13 cellular contexts compared by ENCODE assay signal in genomic region chr1:109306832-109307362, GRCh38. TPM values are rescaled to one million over a fixed set of nuclear protein-coding genes. Genes with fewer than 3 reads are reported as not detected.
DNase-seq lines count a peak whose midpoint lies in the region; ATAC-seq and TF ChIP-seq lines count a peak whose summit lies in the region.
"Had no signal": no experiment of that assay in that cellular context is flagged by ENCODE, and none has a peak within 500 bp of the region (broad histone marks: within the 10 kb centered on the region; RNA-seq: fewer than 3 reads in every experiment).

MYBPHL (minus strand) TSS chr1:109307011; CDS start chr1:109306991, 20 bp downstream.

- H2AFZ ChIP-seq in DND-41 (ENCODE audit: low read depth, low read length) (no peak within 1 kb of the TSS), neural progenitor cell (replicated peaks) (no peak within 1 kb of the TSS)

- 60% methylated on average over 3 of the region's 8 CpGs for WGBS in esophagus muscularis mucosa

- H3K9me3 ChIP-seq in DND-41 (ENCODE audit: insufficient read depth, low read length, severe bottlenecking) (no peaks in the 10 kb centered on the region), esophagus muscularis mucosa (no peaks in the 10 kb centered on the region), neural progenitor cell (ENCODE audit: low read depth) (no peaks in the 10 kb centered on the region)
- H3K9me3 ChIP-seq: ovary had no signal

- no peak for TF ChIP-seq CTCF in DND-41 (IDR thresholded peaks at IDR 0.05; ENCODE audit: borderline replicate concordance, extremely low read depth, low read length, poor library complexity, severe bottlenecking)
- TF ChIP-seq CTCF in esophagus muscularis mucosa (IDR thresholded peaks at IDR 0.05): no peak
- no peak for TF ChIP-seq CTCF in neural progenitor cell (IDR thresholded peaks at IDR 0.05)

- no peaks in the 10 kb centered on the region for H3K27me3 ChIP-seq in DND-41 (ENCODE audit: insufficient read depth, low read length, poor library complexity)
- H3K27me3 ChIP-seq in esophagus muscularis mucosa: no peaks in the 10 kb centered on the region
- no peaks in the 10 kb centered on the region for H3K27me3 ChIP-seq in neural progenitor cell
- H3K27me3 ChIP-seq: ovary had no signal

- H3K27ac Mint-ChIP-seq in neural progenitor cell: no peak within 1 kb of the TSS
- H3K27ac Mint-ChIP-seq: activated T-cell treated with anti-CD3 and anti-CD28 coated beads, Interleukin-2, amount 50 U/mL, for 72 hours; CD4-positive, CD25-positive, alpha-beta regulatory T cell had no signal

- no peak for TF ChIP-seq EP300 in esophagus muscularis mucosa (IDR thresholded peaks at IDR 0.05)

- intact Hi-C loops in esophagus muscularis mucosa (cut with DNase I): no loop called here

- no peaks in the 10 kb centered on the region for H3K9me3 Mint-ChIP-seq in neural progenitor cell
- H3K9me3 Mint-ChIP-seq: activated T-cell treated with anti-CD3 and anti-CD28 coated beads, Interleukin-2, amount 50 U/mL, for 72 hours; CD4-positive, CD25-positive, alpha-beta regulatory T cell had no signal

- H3K9ac ChIP-seq in DND-41 (ENCODE audit: low read depth, low read length) (no peak within 1 kb of the TSS), neural progenitor cell (no peak within 1 kb of the TSS)

- H3K4me1 Mint-ChIP-seq in neural progenitor cell: peaks cover 19% of the 10 kb centered on the region
- H3K4me1 Mint-ChIP-seq: CD4-positive, CD25-positive, alpha-beta regulatory T cell had no signal

- TF ChIP-seq POLR2A in esophagus muscularis mucosa (IDR thresholded peaks at IDR 0.05; ENCODE audit: low read depth): no peak

- H3K4me1 ChIP-seq in DND-41 (ENCODE audit: insufficient read depth, low read length) (no peaks in the 10 kb centered on the region), esophagus muscularis mucosa (peaks cover 38 to 72% (median 70%) of the 10 kb centered on the region in 4 donors), neural progenitor cell (peaks cover 40% of the 10 kb centered on the region)

- H3K4me3 ChIP-seq in DND-41 (ENCODE audit: low read depth in 1 of 2, low read length in 2 of 2) (no peak within 1 kb of the TSS), esophagus muscularis mucosa (no peak within 1 kb of the TSS), neural progenitor cell (no peak within 1 kb of the TSS)
- H3K4me3 ChIP-seq: ovary had no signal

- no peak within 1 kb of the TSS for H3K4me3 Mint-ChIP-seq in neural progenitor cell
- H3K4me3 Mint-ChIP-seq: activated T-cell treated with anti-CD3 and anti-CD28 coated beads, Interleukin-2, amount 50 U/mL, for 72 hours; CD4-positive, CD25-positive, alpha-beta regulatory T cell had no signal

- DNase-seq in DND-41 (no peak), NCI-H345 treated with DMSO at 0.1 percent for 48 hours (lab: John Stamatoyannopoulos, UW; ENCODE audit: unreplicated experiment) (peak; percentile 53), esophagus muscularis mucosa (ENCODE audit: extremely low spot score) (no peak), neural progenitor cell (ENCODE audit: low spot score) (peak; percentile 27), NCI-H748 (lab: John Stamatoyannopoulos, UW; ENCODE audit: unreplicated experiment) (no peak), SK-N-DZ (ENCODE audit: low spot score) (no peak), ecto neural progenitor cell (ENCODE audit: low spot score) (no peak)
- DNase-seq: activated CD4-positive, CD25-positive, alpha-beta regulatory T cell; activated T-cell treated with anti-CD3 and anti-CD28 coated beads, Interleukin-2, amount 50 U/mL, for 72 hours; CD4-positive, CD25-positive, alpha-beta regulatory T cell; ovary; stimulated activated CD4-positive, alpha-beta T cell treated with anti-CD3 and anti-CD28 coated beads, Interleukin-4, amount 100 ng/mL, for 4 hours had no signal

- no peaks in the 10 kb centered on the region for H3K36me3 ChIP-seq in DND-41 (ENCODE audit: insufficient read depth, low read length)
- H3K36me3 ChIP-seq in esophagus muscularis mucosa: peaks cover 0 to 18% (median 10%) of the 10 kb centered on the region in 4 donors
- no peaks in the 10 kb centered on the region for H3K36me3 ChIP-seq in neural progenitor cell
- H3K36me3 ChIP-seq: ovary had no signal

- no peaks in the 10 kb centered on the region for H3K27me3 Mint-ChIP-seq in neural progenitor cell (ENCODE audit: insufficient read depth, low read depth)

- H3F3A ChIP-seq in neural progenitor cell (ENCODE audit: low read depth): peaks cover 18% of the 10 kb centered on the region

- H4K20me1 ChIP-seq in DND-41 (ENCODE audit: insufficient read depth, low read length) (no peaks in the 10 kb centered on the region), neural progenitor cell (ENCODE audit: low read depth) (no peaks in the 10 kb centered on the region)

- peaks cover 3% of the 10 kb centered on the region for H3K36me3 Mint-ChIP-seq in neural progenitor cell
- H3K36me3 Mint-ChIP-seq: CD4-positive, CD25-positive, alpha-beta regulatory T cell had no signal

- H3K79me2 ChIP-seq in DND-41 (ENCODE audit: insufficient read depth, low read length): no peaks in the 10 kb centered on the region
- no peaks in the 10 kb centered on the region for H3K79me2 ChIP-seq in neural progenitor cell (ENCODE audit: low read depth)

- H3K4me2 ChIP-seq in DND-41 (ENCODE audit: insufficient read depth, low read length) (no peak within 1 kb of the TSS), neural progenitor cell (peak within 1 kb of the TSS; percentile 51)

- H3K27ac ChIP-seq in DND-41 (ENCODE audit: low read length) (no peak within 1 kb of the TSS), esophagus muscularis mucosa (replicated peaks in 1 of 4) (peak within 1 kb of the TSS; percentile 69 to 79 (median 72)), neural progenitor cell (peak within 1 kb of the TSS; percentile 9)
- H3K27ac ChIP-seq: ovary had no signal

- ATAC-seq in DND-41 (ENCODE audit: insufficient read depth, low read depth): 0 out of 3 replicates have a peak, but pooled peaks have one; percentile 12
- no peak for ATAC-seq in GM18870 (IDR thresholded peaks at IDR 0.05; ENCODE audit: unreplicated experiment)
- ATAC-seq: activated T-cell treated with anti-CD3 and anti-CD28 coated beads, Interleukin-2, amount 50 U/mL, for 72 hours had no signal

RNA-seq across cellular contexts. Expression of gene MYBPHL, which starts in this region (rescaled TPM):
- total RNA-seq in esophagus muscularis mucosa (not detected), neural progenitor cell (ENCODE audit: low replicate concordance) (not detected in 2 replicates)
- not detected in 2 replicates for polyA plus RNA-seq in SK-N-DZ (2014; cell fraction: cytosol; rRNA removed)
- polyA plus RNA-seq in SK-N-DZ (2014; cell fraction: nucleus; rRNA removed): not detected in 2 replicates
- total RNA-seq: activated T-cell treated with anti-CD3 and anti-CD28 coated beads, Interleukin-2, amount 50 U/mL, for 72 hours; CD4-positive, CD25-positive, alpha-beta regulatory T cell had no signal
- polyA plus RNA-seq: CD4-positive, CD25-positive, alpha-beta regulatory T cell; ovary had no signal

Comparison
In these comparisons a context has a peak if more than half of its experiments do, and no peak if none do; other contexts are left out.
1. Peak in DNase-seq, H3K27ac ChIP-seq and H3K4me2 ChIP-seq in neural progenitor cell; RNA of the gene not detected or under 1 TPM.